In the genomic region with DNA sequence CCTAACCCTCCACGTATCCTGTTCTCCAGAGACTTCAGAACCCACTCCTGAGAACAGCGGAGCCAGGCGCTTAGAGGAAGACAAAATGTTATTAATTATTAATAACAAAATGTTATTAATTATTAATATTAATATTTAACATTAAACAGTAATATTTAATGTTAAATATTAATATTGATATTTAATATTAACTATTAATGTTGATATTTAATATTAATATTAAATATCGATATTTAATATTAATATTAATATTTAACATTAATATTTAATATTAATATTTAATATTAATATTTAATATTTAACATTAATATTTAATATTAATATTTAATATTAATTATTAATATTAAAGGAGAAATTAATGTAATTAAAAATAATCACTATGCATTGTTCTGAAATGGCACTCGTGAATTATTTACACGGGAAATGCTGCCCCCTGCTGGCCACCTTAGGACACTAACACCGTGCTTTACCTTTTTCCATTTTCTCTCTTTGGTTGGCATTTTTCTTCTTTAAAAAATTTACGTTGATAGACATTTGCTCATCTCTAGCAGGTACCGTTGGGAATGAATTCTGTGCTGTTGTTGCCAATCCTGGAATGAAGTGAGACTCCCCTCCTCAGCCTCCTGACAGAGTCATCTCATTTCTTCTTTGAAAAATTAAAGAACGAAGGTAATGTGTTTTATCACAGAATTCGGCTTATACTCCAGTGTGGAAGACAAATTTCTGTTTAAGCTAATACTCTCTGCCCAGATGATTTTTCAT, we compare ENCODE assay signal across 9 cellular contexts. TPM values are rescaled to one million over a fixed set of nuclear protein-coding genes. Genes with fewer than 3 reads are reported as not detected.
A peak's percentile ranks its signal among the peaks of the same experiment; 100 is the strongest.
DNase-seq lines count a peak whose midpoint lies in the region; ATAC-seq and TF ChIP-seq lines count a peak whose summit lies in the region.
"Had no signal": no experiment of that assay in that cellular context is flagged by ENCODE, and none has a peak within 500 bp of the region (broad histone marks: within the 10 kb centered on the region; RNA-seq: fewer than 3 reads in every experiment).

No MANE protein-coding gene starts in this region.

- no peaks in the 10 kb centered on the region for H3K36me3 Mint-ChIP-seq in CD4-positive, alpha-beta T cell (ENCODE audit: low read depth)
- H3K36me3 Mint-ChIP-seq: IgD-negative memory B cell had no signal

- H3K9me3 Mint-ChIP-seq in CD4-positive, alpha-beta T cell, result no peaks in the 10 kb centered on the region
- H3K9me3 Mint-ChIP-seq: IgD-negative memory B cell had no signal

- POLR2A ChIA-PET in CD4-positive, alpha-beta T cell (lab: Charles Lee), result interaction anchor here (1.8 kb wide), 1 partner anchor 31 kb away, joined by 8 read pairs; no protein-coding TSS in a partner anchor

- H3K27ac Mint-ChIP-seq in CD4-positive, alpha-beta T cell, result no peak overlapping the region
- H3K27ac Mint-ChIP-seq: IgD-negative memory B cell had no signal

- no peak overlapping the region for H3K4me3 ChIP-seq in HL-60 (replicated peaks; ENCODE audit: insufficient read depth, low read length)

- peak; percentile 75 for TF ChIP-seq CTCF in CD4-positive, alpha-beta T cell (IDR thresholded peaks at IDR 0.05)
- TF ChIP-seq CTCF in HL-60 (IDR thresholded peaks at IDR 0.05; ENCODE audit: insufficient read depth, low read length), result peak; percentile 28

- peak; percentile 34 to 73 (median 60) for DNase-seq in CD4-positive, alpha-beta T cell
- DNase-seq in HL-60 (ENCODE audit: low read depth in 1 of 2, low spot score in 1 of 2) (peak; percentile 7 to 37), SW480 (ENCODE audit: low spot score) (peak; percentile 50), amniotic epithelial cell (ENCODE audit: low read depth) (peak; percentile 15), iris pigment epithelial cell (ENCODE audit: low read depth) (peak; percentile 14)
- DNase-seq in stimulated activated CD4-positive, alpha-beta T cell treated with anti-CD3 and anti-CD28 coated beads, Interleukin-1b, Interleukin-23, amount 100 ng/mL, for 48 hours, result peak; percentile 53

- CTCF ChIA-PET in CD4-positive, alpha-beta T cell (lab: Charles Lee), result no interaction called here

- no peaks in the 10 kb centered on the region for H3K27me3 ChIP-seq in CD4-positive, alpha-beta T cell (ENCODE audit: control insufficient read depth, insufficient read depth, low read length)
- no peaks in the 10 kb centered on the region for H3K27me3 ChIP-seq in HL-60 (ENCODE audit: insufficient read depth, poor library complexity, severe bottlenecking)

- H3K27me3 Mint-ChIP-seq in CD4-positive, alpha-beta T cell, result no peaks in the 10 kb centered on the region
- H3K27me3 Mint-ChIP-seq: IgD-negative memory B cell had no signal

- ATAC-seq in CD4-positive, alpha-beta T cell (ENCODE audit: poor library complexity), result peak; percentile 68
- no peak for ATAC-seq in HG03280 (IDR thresholded peaks at IDR 0.05; ENCODE audit: unreplicated experiment)
- ATAC-seq in HG02840 (IDR thresholded peaks at IDR 0.05; ENCODE audit: low FRiP score, unreplicated experiment), result no peak

- H3K4me1 Mint-ChIP-seq in CD4-positive, alpha-beta T cell (ENCODE audit: low read depth), result no peaks in the 10 kb centered on the region

- H3K4me3 Mint-ChIP-seq in CD4-positive, alpha-beta T cell, result no peak overlapping the region
- H3K4me3 Mint-ChIP-seq: IgD-negative memory B cell had no signal

- H3K27ac ChIP-seq in CD4-positive, alpha-beta T cell (ENCODE audit: low read depth, low read length), result no peak overlapping the region
- H3K27ac ChIP-seq in HL-60 (replicated peaks), result no peak overlapping the region

- no peaks in the 10 kb centered on the region for H3K9me3 ChIP-seq in CD4-positive, alpha-beta T cell (ENCODE audit: control insufficient read depth, low read length)

- intact Hi-C loops in CD4-positive, alpha-beta T cell (cut with DNase I, micrococcal nuclease), result loop anchor here (2.0 to 10.0 kb wide), 5 partner anchors 59 to 199 kb away; no protein-coding TSS in a partner anchor

RNA-seq across cellular contexts. Expression of a gene that starts 7.5 kb away (rescaled TPM):
- total RNA-seq in CD4-positive, alpha-beta T cell, result not detected
